Comparison of ENCODE assay signal across 20 cellular contexts in the genomic region with DNA sequence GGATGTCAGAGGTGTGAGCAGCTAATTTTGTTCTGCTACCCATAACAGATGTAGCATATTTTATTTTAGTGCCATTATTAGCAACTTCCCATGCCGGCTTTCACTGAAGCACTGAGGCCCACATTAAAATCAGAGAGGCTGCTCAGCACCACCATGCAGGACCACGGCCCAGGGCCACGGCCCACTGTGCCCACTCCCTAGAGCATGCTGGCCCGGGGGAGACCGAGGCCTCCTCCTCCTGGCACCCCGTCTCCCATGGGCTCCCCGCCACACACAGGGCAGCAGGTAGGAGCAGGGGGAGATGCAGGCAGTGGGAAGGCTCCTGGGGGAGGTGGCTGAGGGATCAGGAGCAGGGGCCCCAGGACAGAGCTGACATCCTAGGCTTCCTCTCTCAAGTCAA. TPM values are rescaled to one million over a fixed set of nuclear protein-coding genes. Genes with fewer than 3 reads are reported as not detected.
DNase-seq lines count a peak whose midpoint lies in the region; ATAC-seq and TF ChIP-seq lines count a peak whose summit lies in the region.
"Had no signal": no experiment of that assay in that cellular context is flagged by ENCODE, and none has a peak within 500 bp of the region (broad histone marks: within the 10 kb centered on the region; RNA-seq: fewer than 3 reads in every experiment).

No MANE protein-coding gene starts in this region.

- H3K4ac ChIP-seq in neuronal stem cell (ENCODE audit: low read length), result peak overlapping the region; percentile 28

- peak overlapping the region; percentile 79 for H4K91ac ChIP-seq in neuronal stem cell (ENCODE audit: low read depth, low read length, poor library complexity)

- no peak for ATAC-seq in right cardiac atrium
- ATAC-seq in heart right ventricle, result no peak
- no peak for ATAC-seq in HG02610 (IDR thresholded peaks at IDR 0.05; ENCODE audit: unreplicated experiment)
- ATAC-seq in HG02973 (IDR thresholded peaks at IDR 0.05; ENCODE audit: unreplicated experiment), result no peak
- ATAC-seq: GM12878, GM23338 had no signal

- H2AK5ac ChIP-seq in neuronal stem cell (ENCODE audit: low read depth, low read length), result peak overlapping the region; percentile 95

- peak overlapping the region; percentile 51 for H2BK15ac ChIP-seq in neuronal stem cell (ENCODE audit: low read length)

- H2BK120ac ChIP-seq in neuronal stem cell (ENCODE audit: low read depth, low read length), result no peak overlapping the region

- peak overlapping the region; percentile 50 for H3K9ac ChIP-seq in neuronal stem cell (ENCODE audit: low read depth, low read length, poor library complexity)

- intact Hi-C loops in right cardiac atrium (cut with DNase I), result no loop called here
- intact Hi-C loops in heart right ventricle (cut with DNase I), result no loop called here
- intact Hi-C loops in dorsolateral prefrontal cortex (cut with DNase I), result no loop called here

- no peak for TF ChIP-seq CTCF in heart right ventricle (IDR thresholded peaks at IDR 0.05)
- no peak for TF ChIP-seq CTCF in dorsolateral prefrontal cortex (IDR thresholded peaks at IDR 0.05 in 54 of 56, conservative IDR thresholded peaks at IDR 0.05 in 2 of 56; ENCODE audit: low read depth in 1 of 56, partially characterized antibody in 56 of 56)

- H3K14ac ChIP-seq in neuronal stem cell (ENCODE audit: low read length), result no peak overlapping the region

- H3K27me3 ChIP-seq in right cardiac atrium (ENCODE audit: control insufficient read depth, insufficient read depth) (no peaks in the 10 kb centered on the region), heart right ventricle (no peaks in the 10 kb centered on the region), dorsolateral prefrontal cortex (no peaks in the 10 kb centered on the region), neuronal stem cell (ENCODE audit: control insufficient read depth in 3 of 3, insufficient read depth in 3 of 3, low read depth in 1 of 3, low read length in 3 of 3) (peaks cover 0 to 7% (median 0%) of the 10 kb centered on the region in 3 experiments)

- peak overlapping the region; percentile 32 for H2BK5ac ChIP-seq in neuronal stem cell (ENCODE audit: low read length)

- DNase-seq in right cardiac atrium (peak in 2 of 3 donors; percentile 47 to 50), heart right ventricle (no peak), dorsolateral prefrontal cortex (no peak), neuronal stem cell (ENCODE audit: low spot score) (no peak)
- DNase-seq in effector CD8-positive, alpha-beta T cell (lab: John Stamatoyannopoulos, UW), result no peak
- DNase-seq: C1 segment of cervical spinal cord, Calu3, COR-L47, DMS79, EL, GDM1, HFFc6 had no signal

- H3K4me2 ChIP-seq in neuronal stem cell (ENCODE audit: insufficient read depth, low read length, poor library complexity, severe bottlenecking), result no peak overlapping the region
- H3K4me2 ChIP-seq: GM23338 had no signal

- H3K79me1 ChIP-seq in neuronal stem cell (ENCODE audit: low read depth, low read length), result no peaks in the 10 kb centered on the region

- peak overlapping the region; percentile 89 for H3K18ac ChIP-seq in neuronal stem cell (ENCODE audit: low read length)

- peak overlapping the region; percentile 50 for H2BK12ac ChIP-seq in neuronal stem cell (ENCODE audit: low read length)

- H3K4me3 ChIP-seq in right cardiac atrium (ENCODE audit: low read length) (no peak overlapping the region), heart right ventricle (no peak overlapping the region), dorsolateral prefrontal cortex (no peak overlapping the region), neuronal stem cell (ENCODE audit: low read length in 2 of 2) (no peak overlapping the region)
- H3K4me3 ChIP-seq: GM12878, GM23338, HAP-1 had no signal

- no peak overlapping the region for H2AFZ ChIP-seq in neuronal stem cell (ENCODE audit: low read length)
- H2AFZ ChIP-seq: GM23338 had no signal

- no peak overlapping the region for H4K8ac ChIP-seq in neuronal stem cell (ENCODE audit: low read depth, low read length)

- no peaks in the 10 kb centered on the region for H3K9me3 ChIP-seq in right cardiac atrium (ENCODE audit: control insufficient read depth, low read length)
- H3K9me3 ChIP-seq in heart right ventricle, result no peaks in the 10 kb centered on the region
- H3K9me3 ChIP-seq in neuronal stem cell (replicated peaks in 1 of 2; ENCODE audit: control insufficient read depth in 2 of 2, insufficient read depth in 1 of 2, low read depth in 1 of 2, low read length in 2 of 2), result no peaks in the 10 kb centered on the region
- H3K9me3 ChIP-seq: HAP-1 had no signal

- no peak overlapping the region for H3K23ac ChIP-seq in neuronal stem cell (ENCODE audit: low read depth, low read length, poor library complexity)

- H3K4me1 ChIP-seq in right cardiac atrium (ENCODE audit: control insufficient read depth, insufficient read depth, low read length) (no peaks in the 10 kb centered on the region), heart right ventricle (no peaks in the 10 kb centered on the region), neuronal stem cell (ENCODE audit: control insufficient read depth in 2 of 2, insufficient read depth in 1 of 2, low read depth in 1 of 2, low read length in 2 of 2) (peaks cover 2 to 16% of the 10 kb centered on the region in 2 donors)
- H3K4me1 ChIP-seq: HAP-1 had no signal

- 95% methylated on average over 7 of the region's 7 CpGs for WGBS in right cardiac atrium
- 93 to 99% methylated on average over 7 of the region's 7 CpGs for WGBS in heart right ventricle, 2 donors
- WGBS in neuronal stem cell (ENCODE audit: extremely low coverage in 2 of 2, insufficient read length in 2 of 2, insufficient replicate concordance in 1 of 2), 2 donors, result no CpG with 5 or more reads among the region's 7 CpGs

- H3K27ac ChIP-seq in right cardiac atrium (ENCODE audit: low read length) (no peak overlapping the region), heart right ventricle (no peak overlapping the region), dorsolateral prefrontal cortex (peak overlapping the region in 50 of 59 donors; percentile 5 to 86 (median 64)), neuronal stem cell (replicated peaks; ENCODE audit: low read length) (no peak overlapping the region)

- H3K36me3 ChIP-seq in heart right ventricle, result peaks cover 0 to 16% (median 0%) of the 10 kb centered on the region in 9 donors
- H3K36me3 ChIP-seq in neuronal stem cell (replicated peaks in 1 of 2; ENCODE audit: control insufficient read depth in 2 of 2, insufficient read depth in 2 of 2, low read length in 2 of 2), result no peaks in the 10 kb centered on the region
- H3K36me3 ChIP-seq: HAP-1 had no signal

RNA-seq across cellular contexts. Expression of a gene that starts 31.1 kb away (rescaled TPM):
- total RNA-seq in right cardiac atrium (not detected), heart right ventricle (not detected), dorsolateral prefrontal cortex (10 to 100 TPM; 10.4 to 59.2 (median 36.8) TPM)
- polyA plus RNA-seq in right cardiac atrium (0.18 TPM), heart right ventricle (under 1 TPM; 0.01 to 0.07 TPM)
- 29.5 TPM for polyA plus RNA-seq in neuronal stem cell (2013, experiment 1 of 2)
- polyA plus RNA-seq in neuronal stem cell (2013, experiment 2 of 2), result 28.8 TPM
- total RNA-seq: A673; Calu3; CD4-positive, alpha-beta memory T cell; HFFc6 had no signal
- polyA plus RNA-seq: BJ; CD4-positive, alpha-beta memory T cell had no signal

Comparison
In these comparisons a context has a peak if more than half of its experiments do, and no peak if none do; other contexts are left out.
1. DNase-seq: peak in right cardiac atrium (2 of 3); none in heart right ventricle (0 of 2), dorsolateral prefrontal cortex (0 of 10), neuronal stem cell (single experiment) and effector CD8-positive, alpha-beta T cell (single experiment).
2. H3K27ac ChIP-seq: peak in dorsolateral prefrontal cortex (50 of 59); none in right cardiac atrium (single experiment), heart right ventricle (0 of 10) and neuronal stem cell (single experiment).
3. RNA of a gene that starts 31.1 kb away (total RNA-seq): 10.4 to 59.2 TPM in dorsolateral prefrontal cortex; not detected in right cardiac atrium and not detected in heart right ventricle; every median in the first group is over 4 times any median in the second.